ENCODE assay signal across 19 cellular contexts in genomic region chr12:46627686-46628085, GRCh38.
"Had no signal": no experiment of that assay in that cellular context is flagged by ENCODE, and none has a peak within 500 bp of the region (broad histone marks: within the 10 kb centered on the region; RNA-seq: fewer than 3 reads in every experiment).

No MANE protein-coding gene starts in this region.

- H3K27ac Mint-ChIP-seq: activated CD4-positive, alpha-beta memory T cell treated with anti-CD3 and anti-CD28 coated beads, Interleukin-2, amount 10 ng/mL, durations not matched to agents 7 days and 5 days; activated naive CD4-positive, alpha-beta T cell treated with anti-CD3 and anti-CD28 coated beads, Interleukin-2, amount 50 U/mL, for 24 hours; natural killer cell treated with Interleukin-12 subunit alpha and Interleukin-12 subunit beta and Interleukin-15 and Interleukin-18, amount 100 ng/mL, for 72 hours; WTC11 had no signal

- H3K27me3 ChIP-seq: adrenal gland, upper lobe of left lung had no signal

- H3K27me3 Mint-ChIP-seq: activated CD4-positive, alpha-beta memory T cell treated with anti-CD3 and anti-CD28 coated beads, Interleukin-2, amount 10 ng/mL, durations not matched to agents 7 days and 5 days; activated naive CD4-positive, alpha-beta T cell treated with anti-CD3 and anti-CD28 coated beads, Interleukin-2, amount 50 U/mL, for 24 hours; natural killer cell treated with Interleukin-12 subunit alpha and Interleukin-12 subunit beta and Interleukin-15 and Interleukin-18, amount 100 ng/mL, for 72 hours; stimulated activated naive CD8-positive, alpha-beta T cell treated with anti-CD3 and anti-CD28 coated beads, Interleukin-15, amount 100 ng/mL, for 72 hours had no signal

- H3K27ac ChIP-seq: adrenal gland, upper lobe of left lung had no signal

- H3K4me1 ChIP-seq: adrenal gland, upper lobe of left lung had no signal

- H3K36me3 Mint-ChIP-seq: activated naive CD4-positive, alpha-beta T cell treated with anti-CD3 and anti-CD28 coated beads, Interleukin-2, amount 50 U/mL, for 24 hours; natural killer cell treated with Interleukin-12 subunit alpha and Interleukin-12 subunit beta and Interleukin-15 and Interleukin-18, amount 100 ng/mL, for 72 hours; WTC11 had no signal

- H3K36me3 ChIP-seq: adrenal gland, upper lobe of left lung had no signal

- H3K9me3 ChIP-seq: adrenal gland, upper lobe of left lung had no signal

- H3K4me3 Mint-ChIP-seq: activated CD4-positive, alpha-beta memory T cell treated with anti-CD3 and anti-CD28 coated beads, Interleukin-2, amount 10 ng/mL, durations not matched to agents 7 days and 5 days; activated naive CD4-positive, alpha-beta T cell treated with anti-CD3 and anti-CD28 coated beads, Interleukin-2, amount 50 U/mL, for 24 hours; activated T-cell treated with anti-CD3 and anti-CD28 coated beads, Interleukin-2, amount 50 U/mL, for 4 hours; natural killer cell treated with Interleukin-12 subunit alpha and Interleukin-12 subunit beta and Interleukin-15 and Interleukin-18, amount 100 ng/mL, for 72 hours; stimulated activated naive CD8-positive, alpha-beta T cell treated with anti-CD3 and anti-CD28 coated beads, Interleukin-15, amount 100 ng/mL, for 72 hours; WTC11 had no signal

- ATAC-seq: activated T-cell treated with anti-CD3 and anti-CD28 coated beads, Interleukin-2, amount 50 U/mL, for 4 hours; left ventricle myocardium superior; natural killer cell treated with Interleukin-12 subunit alpha and Interleukin-12 subunit beta and Interleukin-15 and Interleukin-18, amount 100 ng/mL, for 72 hours; right cardiac atrium; stimulated activated naive CD8-positive, alpha-beta T cell treated with anti-CD3 and anti-CD28 coated beads, Interleukin-15, amount 100 ng/mL, for 72 hours; WTC11 had no signal

- DNase-seq: activated CD4-positive, alpha-beta memory T cell treated with anti-CD3 and anti-CD28 coated beads, Interleukin-2, amount 10 ng/mL, durations not matched to agents 7 days and 5 days; activated CD4-positive, alpha-beta T cell treated with anti-CD3 and anti-CD28 coated beads for 4 hours; activated effector memory CD4-positive, alpha-beta T cell treated with Interleukin-2 at 50 U/mL for 16 hours; activated T-cell treated with anti-CD3 and anti-CD28 coated beads, Interleukin-2, amount 50 U/mL, for 4 hours; adrenal gland; central memory CD4-positive, alpha-beta T cell; cortex of kidney; effector CD4-positive, alpha-beta T cell; hippocampal formation; left ventricle myocardium superior; posterior cingulate gyrus; right cardiac atrium; small intestine; stimulated activated naive CD8-positive, alpha-beta T cell treated with anti-CD3 and anti-CD28 coated beads, Interleukin-15, amount 100 ng/mL, for 72 hours; upper lobe of left lung had no signal

- FAIRE-seq: keratinocyte, small intestine had no signal

- H3K4me3 ChIP-seq: adrenal gland, upper lobe of left lung had no signal

- H3K4me1 Mint-ChIP-seq: activated CD4-positive, alpha-beta memory T cell treated with anti-CD3 and anti-CD28 coated beads, Interleukin-2, amount 10 ng/mL, durations not matched to agents 7 days and 5 days had no signal

- H3K9me3 Mint-ChIP-seq: activated CD4-positive, alpha-beta memory T cell treated with anti-CD3 and anti-CD28 coated beads, Interleukin-2, amount 10 ng/mL, durations not matched to agents 7 days and 5 days; activated naive CD4-positive, alpha-beta T cell treated with anti-CD3 and anti-CD28 coated beads, Interleukin-2, amount 50 U/mL, for 24 hours; activated T-cell treated with anti-CD3 and anti-CD28 coated beads, Interleukin-2, amount 50 U/mL, for 4 hours; natural killer cell treated with Interleukin-12 subunit alpha and Interleukin-12 subunit beta and Interleukin-15 and Interleukin-18, amount 100 ng/mL, for 72 hours; WTC11 had no signal
